ENCODE assay signal across 14 cellular contexts in the genomic region with DNA sequence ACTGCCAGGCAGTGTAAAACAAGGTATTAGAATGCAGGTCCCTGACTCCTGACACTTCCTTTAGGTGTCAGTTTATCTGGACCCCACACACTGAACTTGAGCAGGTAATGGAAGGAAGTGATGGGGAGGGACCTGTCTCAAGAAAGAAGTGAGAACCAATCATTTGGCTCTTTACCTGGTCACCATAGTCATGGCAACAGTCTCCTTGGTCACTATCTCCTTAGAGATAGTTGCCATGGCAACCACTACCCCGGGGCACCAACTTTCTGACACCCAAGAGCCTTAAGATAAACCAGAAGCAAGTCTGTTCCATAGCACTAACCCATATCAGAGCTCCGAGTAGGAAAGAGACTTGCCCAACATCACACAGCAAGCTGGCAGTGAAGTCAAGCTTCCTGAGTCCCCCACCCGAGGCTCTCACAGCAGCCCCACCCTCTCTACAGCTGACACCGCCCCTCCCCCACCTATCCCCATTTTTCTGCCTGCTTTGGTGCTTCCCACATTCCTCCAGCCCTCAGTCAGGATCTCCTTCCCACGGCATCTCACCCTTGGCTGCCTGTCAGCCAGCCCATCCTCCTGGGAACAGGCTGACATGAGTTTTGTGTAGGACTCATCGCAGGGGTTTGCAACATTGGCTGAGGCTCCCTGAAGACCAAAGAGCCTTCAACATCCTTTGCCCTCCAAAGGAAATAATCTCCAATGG. TPM values are rescaled to one million over a fixed set of nuclear protein-coding genes. Genes with fewer than 3 reads are reported as not detected.
A peak's percentile ranks its signal among the peaks of the same experiment; 100 is the strongest.
DNase-seq lines count a peak whose midpoint lies in the region; ATAC-seq and TF ChIP-seq lines count a peak whose summit lies in the region.
"Had no signal": no experiment of that assay in that cellular context is flagged by ENCODE, and none has a peak within 500 bp of the region (broad histone marks: within the 10 kb centered on the region; RNA-seq: fewer than 3 reads in every experiment).

No MANE protein-coding gene starts in this region.

- H3K4me2 ChIP-seq in fibroblast of lung (ENCODE audit: extremely low read depth, insufficient read depth, low read length): no peak overlapping the region
- H3K4me2 ChIP-seq in trophoblast cell (ENCODE audit: low read length): no peak overlapping the region
- H3K4me2 ChIP-seq in Karpas-422 (ENCODE audit: low read depth, low read length, poor library complexity, severe bottlenecking): no peak overlapping the region

- in situ Hi-C loops in G401 (cut with HindIII; ENCODE audit: low sequenced_read_pairs): loop anchor here (5.0 kb wide), 1 partner anchor 51 kb away; no protein-coding TSS in a partner anchor

- H3K27me3 ChIP-seq in fibroblast of lung (ENCODE audit: control insufficient read depth, insufficient read depth, low read length) (peaks cover 3% of the 10 kb centered on the region), trophoblast cell (ENCODE audit: insufficient read depth, low read length) (no peaks in the 10 kb centered on the region), Karpas-422 (ENCODE audit: low read length) (no peaks in the 10 kb centered on the region)

- no peak overlapping the region for H4K12ac ChIP-seq in trophoblast cell (ENCODE audit: low read depth, low read length)

- H3K79me1 ChIP-seq in trophoblast cell (ENCODE audit: low read length): no peaks in the 10 kb centered on the region

- no peak overlapping the region for H3K23ac ChIP-seq in trophoblast cell (ENCODE audit: low read length)

- TF ChIP-seq CTCF in fibroblast of lung (conservative IDR thresholded peaks at IDR 0.05 in 1 of 2, IDR thresholded peaks at IDR 0.05 in 1 of 2; ENCODE audit: low read depth in 1 of 2, low read length in 2 of 2): no peak

- H4K8ac ChIP-seq in trophoblast cell (ENCODE audit: low read depth, low read length): no peak overlapping the region

- H3K18ac ChIP-seq in trophoblast cell (ENCODE audit: low read length): no peak overlapping the region

- H3K36me3 ChIP-seq in fibroblast of lung (ENCODE audit: control insufficient read depth, insufficient read depth, low read length) (no peaks in the 10 kb centered on the region), trophoblast cell (ENCODE audit: control insufficient read depth in 1 of 2, insufficient read depth in 2 of 2, low read length in 2 of 2) (no peaks in the 10 kb centered on the region), Karpas-422 (ENCODE audit: insufficient read depth, low read length) (no peaks in the 10 kb centered on the region)

- H3K4me1 ChIP-seq in fibroblast of lung (ENCODE audit: control insufficient read depth, extremely low read depth, insufficient read depth, low read length) (peaks cover 11% of the 10 kb centered on the region), trophoblast cell (ENCODE audit: control insufficient read depth in 1 of 2, insufficient read depth in 2 of 2, low read length in 2 of 2) (no peaks in the 10 kb centered on the region), Karpas-422 (ENCODE audit: low read length) (no peaks in the 10 kb centered on the region)

- H2AK5ac ChIP-seq in trophoblast cell (ENCODE audit: low read length): no peak overlapping the region

- H3K14ac ChIP-seq in trophoblast cell (ENCODE audit: low read length): no peak overlapping the region

- DNase-seq in EL (peak; percentile 48), M059J (ENCODE audit: low read depth) (peak; percentile 45), fibroblast of lung (ENCODE audit: low read depth in 2 of 2) (peak; percentile 32 to 42), trophoblast cell (peak; percentile 39 to 74), G401 (ENCODE audit: low spot score) (no peak), Karpas-422 (no peak), Ammon's horn (ENCODE audit: low spot score) (no peak)
- DNase-seq: activated B cell treated with CpG ODN at 0.5 μM for 24 hours; amygdala; CD4-positive, CD25-positive, alpha-beta regulatory T cell; effector CD4-positive, alpha-beta T cell; stimulated activated naive B cell treated with anti-CD40 and anti-IgM and Interleukin-4, amounts not matched to agents 10 μg/mL and 1 μg/mL and 100 μg/mL, for 72 hours had no signal

- no peak overlapping the region for H2BK12ac ChIP-seq in trophoblast cell (ENCODE audit: low read length)

- H3K79me2 ChIP-seq in fibroblast of lung (ENCODE audit: control insufficient read depth, insufficient read depth, low read length) (no peaks in the 10 kb centered on the region), trophoblast cell (ENCODE audit: control insufficient read depth, insufficient read depth, low read length, poor library complexity) (no peaks in the 10 kb centered on the region), Karpas-422 (ENCODE audit: low read length) (no peaks in the 10 kb centered on the region)

- H3K4ac ChIP-seq in trophoblast cell (ENCODE audit: low read depth, low read length): no peak overlapping the region

- H3K9me2 ChIP-seq in Karpas-422 (replicated peaks; ENCODE audit: insufficient read depth, low read length): no peaks in the 10 kb centered on the region

- ATAC-seq in GM19463 (IDR thresholded peaks at IDR 0.05; ENCODE audit: unreplicated experiment): no peak
- ATAC-seq: stimulated activated naive B cell treated with anti-CD40 and anti-IgM and Interleukin-4, amounts not matched to agents 10 μg/mL and 1 μg/mL and 100 μg/mL, for 72 hours had no signal

- no peak overlapping the region for H2BK120ac ChIP-seq in trophoblast cell (ENCODE audit: insufficient read depth, low read length, poor library complexity)

- WGBS in trophoblast cell (ENCODE audit: extremely low coverage, insufficient coverage, insufficient read length): no CpG with 5 or more reads among the region's 6 CpGs

- no peak overlapping the region for H3K27ac ChIP-seq in fibroblast of lung (ENCODE audit: insufficient read depth, low read length)
- no peak overlapping the region for H3K27ac ChIP-seq in trophoblast cell (ENCODE audit: low read depth, low read length)
- H3K27ac ChIP-seq in Karpas-422 (ENCODE audit: low read length): no peak overlapping the region

- H4K91ac ChIP-seq in trophoblast cell (ENCODE audit: low read depth, low read length): no peak overlapping the region

- no peaks in the 10 kb centered on the region for H3K9me3 ChIP-seq in fibroblast of lung (ENCODE audit: control insufficient read depth, insufficient read depth, low read depth, low read length)
- H3K9me3 ChIP-seq in trophoblast cell (ENCODE audit: insufficient read depth, low read depth, low read length): peaks cover 18% of the 10 kb centered on the region
- H3K9me3 ChIP-seq in Karpas-422 (ENCODE audit: low read length): no peaks in the 10 kb centered on the region

- H4K20me1 ChIP-seq in fibroblast of lung (ENCODE audit: control insufficient read depth, extremely low read depth, insufficient read depth, low read length) (no peaks in the 10 kb centered on the region), Karpas-422 (ENCODE audit: insufficient read depth, low read depth, low read length) (no peaks in the 10 kb centered on the region)

- no peak overlapping the region for H2BK5ac ChIP-seq in trophoblast cell (ENCODE audit: low read depth, low read length, poor library complexity)

- no peak overlapping the region for H3K4me3 ChIP-seq in fibroblast of lung (replicated peaks in 1 of 4; ENCODE audit: control extremely low read depth in 1 of 4, insufficient read depth in 1 of 4, low read depth in 3 of 4, low read length in 4 of 4)
- H3K4me3 ChIP-seq in trophoblast cell (ENCODE audit: low read depth, low read length): no peak overlapping the region
- no peak overlapping the region for H3K4me3 ChIP-seq in Karpas-422 (ENCODE audit: low read length)

- H3K9ac ChIP-seq in fibroblast of lung (ENCODE audit: insufficient read depth, low read length): no peak overlapping the region
- no peak overlapping the region for H3K9ac ChIP-seq in trophoblast cell (ENCODE audit: low read length)
- H3K9ac ChIP-seq in Karpas-422 (ENCODE audit: low read length): no peak overlapping the region

- no peak overlapping the region for H2AFZ ChIP-seq in fibroblast of lung (ENCODE audit: low read length)
- H2AFZ ChIP-seq in trophoblast cell (ENCODE audit: insufficient read depth, low read length, poor library complexity): no peak overlapping the region
- H2AFZ ChIP-seq in Karpas-422 (ENCODE audit: low read length): no peak overlapping the region

RNA-seq across cellular contexts. Expression of gene HM13, which starts 16.3 kb away (rescaled TPM):
- 244 and 248 TPM in 2 replicates for total RNA-seq in M059J (2014; rRNA removed; shearing (Covaris generic))
- total RNA-seq in fibroblast of lung: 41.9 and 52.5 TPM in 2 replicates
- polyA plus RNA-seq in fibroblast of lung: 153 and 157 TPM in 2 replicates
- polyA plus RNA-seq in fibroblast of lung (2012): 181 and 201 TPM in 2 replicates
- 328 and 338 TPM in 2 replicates for polyA minus RNA-seq in fibroblast of lung (ENCODE audit: low replicate concordance)
- 246 and 265 TPM in 2 replicates for polyA plus RNA-seq in trophoblast cell (2013)
- 124 and 138 TPM in 2 replicates for total RNA-seq in G401 (2014; rRNA removed; shearing (Covaris generic))
- total RNA-seq in Karpas-422 (2014; rRNA removed; shearing (Covaris generic); ENCODE audit: low replicate concordance): 54.4 and 69.6 TPM in 2 replicates

RNA-seq across cellular contexts. Expression of gene REM1, which starts 22.9 kb away (rescaled TPM):
- not detected in 2 replicates for total RNA-seq in M059J (2014; rRNA removed; shearing (Covaris generic))
- not detected in 2 replicates for total RNA-seq in fibroblast of lung
- not detected in 2 replicates for polyA plus RNA-seq in fibroblast of lung
- polyA plus RNA-seq in fibroblast of lung (2012): not detected in 2 replicates
- not detected in 2 replicates for polyA minus RNA-seq in fibroblast of lung (ENCODE audit: low replicate concordance)
- polyA plus RNA-seq in trophoblast cell (2013): not detected in 2 replicates
- not detected in 2 replicates for total RNA-seq in G401 (2014; rRNA removed; shearing (Covaris generic))
- not detected in 2 replicates for total RNA-seq in Karpas-422 (2014; rRNA removed; shearing (Covaris generic); ENCODE audit: low replicate concordance)
- total RNA-seq: activated B cell treated with CpG ODN at 0.5 μM for 24 hours; CD4-positive, CD25-positive, alpha-beta regulatory T cell; osteocyte had no signal
- polyA plus RNA-seq: CD4-positive, CD25-positive, alpha-beta regulatory T cell had no signal

RNA-seq across cellular contexts. Expression of gene DEFB124, which starts 23.1 kb away (rescaled TPM):
- total RNA-seq in M059J (2014; rRNA removed; shearing (Covaris generic)): not detected in 2 replicates
- total RNA-seq in fibroblast of lung: not detected in 2 replicates
- polyA plus RNA-seq in fibroblast of lung: not detected in 2 replicates
- polyA plus RNA-seq in fibroblast of lung (2012): not detected in 2 replicates
- not detected in 2 replicates for polyA minus RNA-seq in fibroblast of lung (ENCODE audit: low replicate concordance)
- not detected in 2 replicates for polyA plus RNA-seq in trophoblast cell (2013)
- total RNA-seq in G401 (2014; rRNA removed; shearing (Covaris generic)): not detected in 2 replicates
- total RNA-seq in Karpas-422 (2014; rRNA removed; shearing (Covaris generic); ENCODE audit: low replicate concordance): not detected in 2 replicates
- total RNA-seq: activated B cell treated with CpG ODN at 0.5 μM for 24 hours; CD4-positive, CD25-positive, alpha-beta regulatory T cell; osteocyte had no signal
- polyA plus RNA-seq: CD4-positive, CD25-positive, alpha-beta regulatory T cell had no signal

RNA-seq across cellular contexts. Expression of gene DEFB123, which starts 57.6 kb away (rescaled TPM):
- total RNA-seq in M059J (2014; rRNA removed; shearing (Covaris generic)): not detected in 2 replicates
- total RNA-seq in fibroblast of lung: not detected in 2 replicates
- not detected in 2 replicates for polyA plus RNA-seq in fibroblast of lung
- polyA plus RNA-seq in fibroblast of lung (2012): not detected in 2 replicates
- polyA minus RNA-seq in fibroblast of lung (ENCODE audit: low replicate concordance): not detected in 2 replicates
- not detected in 2 replicates for polyA plus RNA-seq in trophoblast cell (2013)
- not detected in 2 replicates for total RNA-seq in G401 (2014; rRNA removed; shearing (Covaris generic))
- not detected in 2 replicates for total RNA-seq in Karpas-422 (2014; rRNA removed; shearing (Covaris generic); ENCODE audit: low replicate concordance)
- total RNA-seq: activated B cell treated with CpG ODN at 0.5 μM for 24 hours; CD4-positive, CD25-positive, alpha-beta regulatory T cell; osteocyte had no signal
- polyA plus RNA-seq: CD4-positive, CD25-positive, alpha-beta regulatory T cell had no signal

Comparison
In these comparisons a context has a peak if more than half of its experiments do, and no peak if none do; other contexts are left out.
1. DNase-seq: peak in EL (single experiment), M059J (single experiment), fibroblast of lung (2 of 2) and trophoblast cell (2 of 2); none in G401 (single experiment), Karpas-422 (single experiment) and Ammon's horn (single experiment).